ENCODE assay signal across 8 cellular contexts in genomic region chr10:100286051-100287033, GRCh38. TPM values are rescaled to one million over a fixed set of nuclear protein-coding genes. Genes with fewer than 3 reads are reported as not detected.
DNase-seq lines count a peak whose midpoint lies in the region; ATAC-seq, FAIRE-seq and TF ChIP-seq lines count a peak whose summit lies in the region.

TSS of gene BLOC1S2 (minus strand) at chr10:100286680. CDS start at chr10:100286659, 21 bp downstream.

- in situ Hi-C loops in Caki2 (cut with HindIII; ENCODE audit: low pct_unique_long_range_greater_than_20kb, low sequenced_read_pairs): no loop called here

- peak within 1 kb of the TSS; percentile 80 for H3K4me3 ChIP-seq in OCI-LY1 (ENCODE audit: low read depth, low read length, poor library complexity, severe bottlenecking)
- H3K4me3 ChIP-seq in endothelial cell of umbilical vein (replicated peaks in 1 of 3; ENCODE audit: insufficient read depth in 1 of 3, low read depth in 1 of 3, low read length in 3 of 3): peak within 1 kb of the TSS; percentile 8 to 84 (median 75)

- ATAC-seq in GM21367 (IDR thresholded peaks at IDR 0.05; ENCODE audit: unreplicated experiment): peak; percentile 75

- POLR2A ChIA-PET in endothelial cell of umbilical vein (lab: Charles Lee): interaction anchor here (0.6 to 1.6 kb wide), 2 partner anchors 249 to 368 kb away, joined by 4 to 7 read pairs; partner anchors contain the start of gene HIF1AN

- intact Hi-C loops in endothelial cell of umbilical vein (cut with micrococcal nuclease): loop anchor here (2.0 to 5.0 kb wide), 3 partner anchors 20 to 626 kb away; partner anchors contain the start of genes CWF19L1, SCD and SLF2

- TF ChIP-seq CTCF in OCI-LY1 (IDR thresholded peaks at IDR 0.05; ENCODE audit: low read length) (no peak), endothelial cell of umbilical vein (IDR thresholded peaks at IDR 0.05; ENCODE audit: extremely low read depth in 1 of 2, insufficient read depth in 1 of 2, low read depth in 1 of 2, low read length in 2 of 2) (peak in 1 of 2 donors; percentile 8)

- H3K4me1 ChIP-seq in OCI-LY1 (ENCODE audit: insufficient read depth, low read length, severe bottlenecking) (peaks cover 19% of the 10 kb centered on the region), endothelial cell of umbilical vein (ENCODE audit: control insufficient read depth, extremely low read depth, insufficient read depth, low read length) (peaks cover 14% of the 10 kb centered on the region)

- no TSS peak for BruUV-seq in endothelial cell of umbilical vein (replicated peaks; lab: Mats Ljungman, UMichigan)

- H4K20me1 ChIP-seq in OCI-LY1 (ENCODE audit: insufficient read depth, low read length): no peaks in the 10 kb centered on the region
- H4K20me1 ChIP-seq in endothelial cell of umbilical vein (replicated peaks; ENCODE audit: control insufficient read depth, extremely low read depth, insufficient read depth, low read length): no peaks in the 10 kb centered on the region

- H3K4me2 ChIP-seq in OCI-LY1 (ENCODE audit: low read length) (peak within 1 kb of the TSS; percentile 73), endothelial cell of umbilical vein (ENCODE audit: insufficient read depth, low read length) (peak within 1 kb of the TSS; percentile 68)

- H3K9me1 ChIP-seq in endothelial cell of umbilical vein (replicated peaks; ENCODE audit: control insufficient read depth, extremely low read depth, insufficient read depth, low read length): no peaks in the 10 kb centered on the region

- H3K9me2 ChIP-seq in OCI-LY1 (ENCODE audit: low read depth, low read length): no peaks in the 10 kb centered on the region

- H3K9ac ChIP-seq in OCI-LY1 (ENCODE audit: low read length) (peak within 1 kb of the TSS; percentile 79), endothelial cell of umbilical vein (replicated peaks; ENCODE audit: extremely low read depth, insufficient read depth, low read length) (peak within 1 kb of the TSS; percentile 57)

- H3F3A ChIP-seq in OCI-LY1 (ENCODE audit: insufficient read depth, low read length): no peaks in the 10 kb centered on the region

- peak; percentile 90 for TF ChIP-seq POLR2A in endothelial cell of umbilical vein (IDR thresholded peaks at IDR 0.05; ENCODE audit: low read depth, low read length)

- dilution Hi-C loops in endothelial cell of umbilical vein (cut with MboI; ENCODE audit: extremely low pct_ligation_motif_present, low sequenced_read_pairs): no loop called here

- H3K9me3 ChIP-seq in OCI-LY1 (ENCODE audit: low read length) (no peaks in the 10 kb centered on the region), endothelial cell of umbilical vein (replicated peaks; ENCODE audit: control insufficient read depth, insufficient read depth, low read length) (no peaks in the 10 kb centered on the region)

- peak; percentile 90 for FAIRE-seq in endothelial cell of umbilical vein (lab: Jason Lieb, UNC)

- no peaks in the 10 kb centered on the region for H3K27me3 ChIP-seq in OCI-LY1 (ENCODE audit: insufficient read depth, low read length)
- peaks cover 3 to 7% of the 10 kb centered on the region in 2 experiments for H3K27me3 ChIP-seq in endothelial cell of umbilical vein (ENCODE audit: control insufficient read depth in 2 of 2, insufficient read depth in 2 of 2, low read length in 2 of 2)

- peaks cover 17% of the 10 kb centered on the region; the same call in 1 of the 2 replicates for H3K36me3 ChIP-seq in OCI-LY1 (ENCODE audit: insufficient read depth, low read length)
- H3K36me3 ChIP-seq in endothelial cell of umbilical vein (ENCODE audit: control insufficient read depth in 2 of 2, extremely low read depth in 1 of 2, insufficient read depth in 2 of 2, low read length in 2 of 2): peaks cover 0 to 3% of the 10 kb centered on the region in 2 experiments

- H3K27ac ChIP-seq in OCI-LY1 (ENCODE audit: low read depth, low read length, poor library complexity, severe bottlenecking) (peak within 1 kb of the TSS; percentile 53), endothelial cell of umbilical vein (ENCODE audit: insufficient read depth, low read depth, low read length) (peak within 1 kb of the TSS; percentile 44)

- DNase-seq in Caki2 (ENCODE audit: low read depth) (peak; percentile 84), HUDEP-2 (lab: John Stamatoyannopoulos, UW; ENCODE audit: unreplicated experiment in 76 of 76) (peak in 75 of 76 experiments; percentile 25 to 98 (median 80)), activated T-cell treated with anti-CD3 and anti-CD28 coated beads for 1 hour (ENCODE audit: low read depth) (peak; percentile 82), endothelial cell of umbilical vein (ENCODE audit: low read depth, low spot score) (peak; percentile 90), middle frontal gyrus (ENCODE audit: extremely low spot score, low spot score) (peak; percentile 79)
- peak; percentile 74 for DNase-seq in stimulated activated CD8-positive, alpha-beta memory T cell treated with anti-CD3 and anti-CD28 coated beads, Interleukin-2, amount 100 ng/mL, for 1 hour (ENCODE audit: low read depth in 2 of 2)

- H2AFZ ChIP-seq in OCI-LY1 (ENCODE audit: low read length): no peak within 1 kb of the TSS
- peak within 1 kb of the TSS; percentile 73 for H2AFZ ChIP-seq in endothelial cell of umbilical vein (ENCODE audit: low read depth, low read length)

- CTCF ChIA-PET in endothelial cell of umbilical vein (lab: Charles Lee): interaction anchor here (1.0 to 1.8 kb wide), 3 partner anchors 17 to 438 kb away, joined by 3 to 6 read pairs (median 5); no protein-coding TSS in a partner anchor

- H3K79me2 ChIP-seq in OCI-LY1 (ENCODE audit: insufficient read depth, low read length) (peaks cover 14% of the 10 kb centered on the region), endothelial cell of umbilical vein (ENCODE audit: control insufficient read depth, insufficient read depth, low read length) (peaks cover 43% of the 10 kb centered on the region)

TF ChIP-seq in endothelial cell of umbilical vein, 7 proteins besides CTCF, POLR2A, EP300 and RAD21:
- TF ChIP-seq MYC (IDR thresholded peaks at IDR 0.05; ENCODE audit: low read depth, low read length): no peak
- TF ChIP-seq POLR2AphosphoS5 (IDR thresholded peaks at IDR 0.05; ENCODE audit: insufficient read depth, low read depth, low read length): peak; percentile 90

RNA-seq across cellular contexts. Expression of gene BLOC1S2, which starts in this region (rescaled TPM):
- 54.4 and 55.8 TPM in 2 replicates for total RNA-seq in Caki2 (2014; rRNA removed; shearing (Covaris generic); ENCODE audit: low replicate concordance)
- total RNA-seq in endothelial cell of umbilical vein: 45.9 and 54.0 TPM in 2 replicates
- polyA plus RNA-seq in endothelial cell of umbilical vein: 12.0 and 18.7 TPM in 2 replicates
- polyA plus RNA-seq in endothelial cell of umbilical vein (2011; cell fraction: cytosol; rRNA removed): 27.4 and 29.6 TPM in 2 replicates
- 12.3 and 16.1 TPM in 2 replicates for polyA plus RNA-seq in endothelial cell of umbilical vein (2011; cell fraction: nucleus; rRNA removed)
- 71.8 and 98.3 TPM in 2 replicates for polyA plus RNA-seq in endothelial cell of umbilical vein (2012)
- polyA minus RNA-seq in endothelial cell of umbilical vein: 8.8 and 9.4 TPM in 2 replicates
- polyA minus RNA-seq in endothelial cell of umbilical vein (2011; cell fraction: cytosol; rRNA and poly(A)+ RNA removed): 11.4 TPM
- 3.6 and 7.4 TPM in 2 replicates for polyA minus RNA-seq in endothelial cell of umbilical vein (2011; cell fraction: nucleus; rRNA and poly(A)+ RNA removed)

Comparison
In these comparisons a context has a peak if more than half of its experiments do, and no peak if none do; other contexts are left out.
1. Peak in every context shown above with its lines: DNase-seq, ATAC-seq, H3K4me3 ChIP-seq and H3K27ac ChIP-seq.